Comparison of ENCODE assay signal across 8 cellular contexts in the genomic region with DNA sequence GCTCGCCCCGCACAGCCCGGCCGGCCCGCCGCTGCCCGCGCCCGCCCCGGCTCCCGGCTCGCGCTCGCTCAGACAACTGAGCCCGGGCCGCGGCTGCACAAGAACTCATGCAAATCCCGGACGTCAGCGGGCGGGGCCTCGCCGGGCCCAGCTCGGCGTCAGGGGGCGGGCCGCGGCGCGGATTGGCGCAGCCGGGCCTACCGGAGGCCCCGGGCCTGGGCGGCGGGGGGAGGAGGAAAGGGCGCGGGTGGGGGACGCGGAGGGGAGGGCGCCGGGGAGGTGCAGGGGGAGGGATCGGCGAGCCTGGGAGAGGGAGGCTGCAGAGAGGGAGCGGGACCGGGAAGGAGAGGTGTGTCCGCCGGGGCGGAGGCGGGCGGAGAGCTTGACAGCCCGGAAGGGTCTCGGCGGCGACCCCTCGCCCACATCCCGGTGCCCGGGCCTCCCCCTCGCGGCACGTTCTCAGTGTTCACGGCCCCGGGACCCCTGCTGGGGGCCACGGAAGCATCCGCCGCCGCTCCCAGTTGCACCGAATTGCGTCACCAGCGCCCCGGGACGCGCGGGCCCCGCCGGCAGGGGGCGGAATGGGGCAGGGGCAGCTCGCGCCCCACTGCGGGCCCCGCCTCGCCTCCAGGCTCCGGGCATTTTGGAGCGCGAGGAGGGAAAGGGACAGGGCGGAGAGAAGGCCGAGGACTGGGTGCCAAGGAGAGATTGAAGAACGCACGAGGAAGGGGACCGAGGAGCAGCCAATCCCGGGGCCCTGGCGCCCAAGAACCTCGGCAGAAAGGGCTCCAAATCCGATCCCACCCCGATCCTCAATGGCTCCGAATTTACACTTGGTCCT. TPM values are rescaled to one million over a fixed set of nuclear protein-coding genes. Genes with fewer than 3 reads are reported as not detected.
DNase-seq lines count a peak whose midpoint lies in the region; TF ChIP-seq lines count a peak whose summit lies in the region.

A gene (minus strand): TSS at position 78 of the 841 bp plus-strand sequence. CDS start 189 bp downstream, outside the sequence.

- WGBS in GM23248 (ENCODE audit: low coverage in 1 of 2, low lambda C conversion rate in 2 of 2, missing lambda C conversion rate in 2 of 2), 2 experiments, result 1% methylated on average over 50 to 77 of the region's 96 CpGs
- WGBS in stomach, 5 donors, result 0 to 1% (median 1%) methylated on average over 18 to 96 of the region's 96 CpGs

- TF ChIP-seq POLR2A in stomach (IDR thresholded peaks at IDR 0.05), result no peak

- H3K4me1 Mint-ChIP-seq in neural crest cell, result peaks cover 30% of the 10 kb centered on the region

- intact Hi-C loops in stomach (cut with DNase I; ENCODE audit: low total_unique reads), result loop anchor here (5.0 kb wide), 1 partner anchor 42 kb away; a partner anchor contains a TSS

- TF ChIP-seq CTCF in fibroblast of villous mesenchyme (IDR thresholded peaks at IDR 0.05; ENCODE audit: insufficient read depth, low read depth, low read length) (peak; percentile 63), neural crest cell (conservative IDR thresholded peaks at IDR 0.05) (peak; percentile 84), stomach (IDR thresholded peaks at IDR 0.05) (peak in 5 of 7 experiments; percentile 31 to 78 (median 56))

- H3K36me3 Mint-ChIP-seq in neural crest cell (ENCODE audit: low read depth), result peaks cover 9% of the 10 kb centered on the region

- H3K27me3 ChIP-seq in GM23248 (replicated peaks; ENCODE audit: insufficient read depth) (peaks cover 29% of the 10 kb centered on the region), stomach (peaks cover 31 to 51% (median 46%) of the 10 kb centered on the region in 3 donors)

- peaks cover 11% of the 10 kb centered on the region for H3F3A ChIP-seq in GM23248 (ENCODE audit: insufficient read depth)

- H3K27ac Mint-ChIP-seq in neural crest cell (ENCODE audit: unreplicated experiment), result peak within 1 kb of the TSS; percentile 93

- no peaks in the 10 kb centered on the region for H3K9me3 ChIP-seq in GM23248 (ENCODE audit: low read depth)
- H3K9me3 ChIP-seq in stomach, result no peaks in the 10 kb centered on the region

- H3K4me3 ChIP-seq in GM23248, result peak within 1 kb of the TSS; percentile 80
- peak within 1 kb of the TSS; percentile 85 for H3K4me3 ChIP-seq in fibroblast of villous mesenchyme (ENCODE audit: low read depth, low read length)
- H3K4me3 ChIP-seq in stomach, result peak within 1 kb of the TSS; percentile 61 to 85 (median 76)

- in situ Hi-C loops in GM23248 (cut with MboI), result loop anchor here (10.0 kb wide), 1 partner anchor 155 kb away; no protein-coding TSS in a partner anchor

- H3K79me2 ChIP-seq in GM23248 (ENCODE audit: insufficient read depth), result peaks cover 37% of the 10 kb centered on the region

- peak within 1 kb of the TSS; percentile 95 for H3K4me2 ChIP-seq in GM23248 (ENCODE audit: unreplicated experiment)

- peak within 1 kb of the TSS; percentile 79 for H3K9ac ChIP-seq in GM23248

- H3K36me3 ChIP-seq in GM23248 (ENCODE audit: low read depth), result peaks cover 6% of the 10 kb centered on the region; the same call in 1 of the 2 replicates
- H3K36me3 ChIP-seq in stomach, result peaks cover 6 to 10% (median 9%) of the 10 kb centered on the region in 4 donors

- H2AFZ ChIP-seq in GM23248, result peak within 1 kb of the TSS; percentile 72

- H3K9me2 ChIP-seq in GM23248 (ENCODE audit: insufficient read depth), result no peaks in the 10 kb centered on the region

- DNase-seq in DMS79 treated with DMSO at 0.1 percent for 48 hours (lab: John Stamatoyannopoulos, UW), result peak; percentile 76
- peak; percentile 97 for DNase-seq in GM23248
- DNase-seq in M059J (ENCODE audit: low read depth), result peak; percentile 90
- DNase-seq in SHP77 treated with DMSO at 0.1 percent for 48 hours (lab: John Stamatoyannopoulos, UW), result peak; percentile 89
- peak; percentile 97 for DNase-seq in activated effector memory CD4-positive, alpha-beta T cell treated with anti-CD3 and anti-CD28 coated beads, Interleukin-2, amount 50 U/mL, for 16 hours
- DNase-seq in fibroblast of villous mesenchyme (ENCODE audit: low read depth), result peak; percentile 94
- DNase-seq in neural crest cell (ENCODE audit: low read depth, low spot score), result peak; percentile 78
- peak; percentile 97 for DNase-seq in stomach

- H3K27me3 Mint-ChIP-seq in neural crest cell (ENCODE audit: low read depth), result peaks cover 66% of the 10 kb centered on the region

- peaks cover 6% of the 10 kb centered on the region for H3K4me1 ChIP-seq in GM23248 (ENCODE audit: insufficient read depth)
- H3K4me1 ChIP-seq in stomach, result peaks cover 77 to 88% (median 86%) of the 10 kb centered on the region in 4 donors

- no peaks in the 10 kb centered on the region for H4K20me1 ChIP-seq in GM23248 (ENCODE audit: insufficient read depth)

- H3K9me3 Mint-ChIP-seq in neural crest cell, result no peaks in the 10 kb centered on the region

- H3K27ac ChIP-seq in GM23248 (peak within 1 kb of the TSS; percentile 72), stomach (peak within 1 kb of the TSS; percentile 96 to 99 (median 98))

- H3K4me3 Mint-ChIP-seq in neural crest cell, result peak within 1 kb of the TSS; percentile 97

- no peak for TF ChIP-seq EP300 in stomach (IDR thresholded peaks at IDR 0.05)

RNA-seq across cellular contexts. Expression of the gene that starts here (rescaled TPM):
- total RNA-seq in GM23248 (2014; rRNA removed; shearing (Covaris generic)), result 11.4 and 18.9 TPM in 2 replicates
- polyA plus RNA-seq in GM23248 (2016; fragmentation: Nextera tagmentation; extraction: Ambion mirVana) (1.2 and 1.4 TPM in 2 replicates), stomach (10 to 100 TPM in 1 of 3 donors, 1 to 10 TPM in 2; 7.6 to 10.6 (median 9.3) TPM)
- total RNA-seq in M059J (2014; rRNA removed; shearing (Covaris generic)), result 11.6 and 21.2 TPM in 2 replicates
- total RNA-seq in fibroblast of villous mesenchyme (13.0 and 19.0 TPM in 2 replicates), neural crest cell (19.1 and 21.0 TPM in 2 replicates), stomach (1 to 10 TPM; 1.8 to 9.8 (median 7.8) TPM)

Comparison
In these comparisons a context has a peak if more than half of its experiments do, and no peak if none do; other contexts are left out.
1. Peak in every context shown above with its lines: DNase-seq, H3K4me3 ChIP-seq and H3K27ac ChIP-seq.